1 cellular context compared by ENCODE assay signal in genomic region chr7:3067193-3067592, GRCh38.
TF ChIP-seq lines count a peak whose summit lies in the region.

No MANE protein-coding gene starts in this region.

TF ChIP-seq in GM12878, 131 proteins besides CTCF, POLR2A, EP300 and RAD21 (continued from another document):
- TF ChIP-seq REST (IDR thresholded peaks at IDR 0.05; ENCODE audit: low read depth, low read length): no peak
- TF ChIP-seq POU2F2 (IDR thresholded peaks at IDR 0.05; ENCODE audit: borderline replicate concordance, low read depth, low read length): 0 out of 3 replicates have a peak, but pooled peaks have one; percentile 6
- TF ChIP-seq SUZ12 (IDR thresholded peaks at IDR 0.05; ENCODE audit: unreplicated experiment): no peak
- TF ChIP-seq NFIC (IDR thresholded peaks at IDR 0.05; ENCODE audit: low read depth, low read length): peak; percentile 41; the same call in 1 of the 2 replicates
- no peak for TF ChIP-seq CUX1 (IDR thresholded peaks at IDR 0.05; ENCODE audit: insufficient replicate concordance, low read depth, low read length)
- TF ChIP-seq ATF2 (IDR thresholded peaks at IDR 0.05; ENCODE audit: low read length): peak; percentile 13; the same call in 1 of the 2 replicates
- no peak for TF ChIP-seq TCF12 (IDR thresholded peaks at IDR 0.05; ENCODE audit: low read depth, low read length)
- TF ChIP-seq CREM (IDR thresholded peaks at IDR 0.05; ENCODE audit: low read depth): peak; percentile 74
- peak; percentile 39; the same call in 1 of the 2 replicates for TF ChIP-seq PKNOX1 (IDR thresholded peaks at IDR 0.05)
- no peak for TF ChIP-seq PAX5 (IDR thresholded peaks at IDR 0.05; ENCODE audit: borderline replicate concordance, low read depth, low read length)
- TF ChIP-seq RELB (IDR thresholded peaks at IDR 0.05; ENCODE audit: low read depth): no peak
- peak; percentile 25 for TF ChIP-seq USF1 (IDR thresholded peaks at IDR 0.05; ENCODE audit: borderline replicate concordance, extremely low read length, insufficient read depth, low read depth, low read length)
- peak; percentile 86 for TF ChIP-seq RAD51 (IDR thresholded peaks at IDR 0.05)
- no peak for TF ChIP-seq TARDBP (IDR thresholded peaks at IDR 0.05; ENCODE audit: borderline replicate concordance)
- TF ChIP-seq YBX1 (IDR thresholded peaks at IDR 0.05): no peak
- TF ChIP-seq PML (IDR thresholded peaks at IDR 0.05; ENCODE audit: low read length): no peak
- TF ChIP-seq JUND (IDR thresholded peaks at IDR 0.05; ENCODE audit: low read depth, low read length): no peak
- peak in 1 of 2 experiments; percentile 71; a peak in 2 of 4 replicates for TF ChIP-seq BHLHE40 (IDR thresholded peaks at IDR 0.05; ENCODE audit: borderline replicate concordance in 1 of 2, low read depth in 2 of 2, low read length in 1 of 2)
- TF ChIP-seq ZNF207 (IDR thresholded peaks at IDR 0.05; ENCODE audit: borderline replicate concordance): no peak
- peak; percentile 70; the same call in 1 of the 2 replicates for TF ChIP-seq RUNX3 (IDR thresholded peaks at IDR 0.05; ENCODE audit: low read length)
- TF ChIP-seq EZH2 (IDR thresholded peaks at IDR 0.05; ENCODE audit: borderline replicate concordance, control insufficient read depth, low read depth, low read length): no peak
- 0 out of 2 replicates have a peak, but pooled peaks have one; percentile 11 for TF ChIP-seq DPF2 (IDR thresholded peaks at IDR 0.05)
- TF ChIP-seq ZBTB11 (CRISPR knock-in tag; IDR thresholded peaks at IDR 0.05): no peak
- 0 out of 2 replicates have a peak, but pooled peaks have one; percentile 24 for TF ChIP-seq IKZF1 (conservative IDR thresholded peaks at IDR 0.05)
- peak; percentile 40; the same call in 1 of the 2 replicates for TF ChIP-seq MTA2 (IDR thresholded peaks at IDR 0.05; ENCODE audit: low read depth)
- TF ChIP-seq ATF3 (IDR thresholded peaks at IDR 0.05; ENCODE audit: borderline replicate concordance, extremely low read depth, low read depth, low read length): no peak
- no peak for TF ChIP-seq SUPT20H (IDR thresholded peaks at IDR 0.05; ENCODE audit: borderline replicate concordance, control insufficient read depth, low read depth, low read length)
- peak; percentile 49; the same call in 1 of the 2 replicates for TF ChIP-seq CREB1 (IDR thresholded peaks at IDR 0.05; ENCODE audit: low read depth)
- TF ChIP-seq PBX3 (IDR thresholded peaks at IDR 0.05; ENCODE audit: insufficient replicate concordance, low read depth, low read length): no peak
- no peak for TF ChIP-seq ZNF217 (IDR thresholded peaks at IDR 0.05)
